ENCODE assay signal across 1 cellular context in the genomic region with DNA sequence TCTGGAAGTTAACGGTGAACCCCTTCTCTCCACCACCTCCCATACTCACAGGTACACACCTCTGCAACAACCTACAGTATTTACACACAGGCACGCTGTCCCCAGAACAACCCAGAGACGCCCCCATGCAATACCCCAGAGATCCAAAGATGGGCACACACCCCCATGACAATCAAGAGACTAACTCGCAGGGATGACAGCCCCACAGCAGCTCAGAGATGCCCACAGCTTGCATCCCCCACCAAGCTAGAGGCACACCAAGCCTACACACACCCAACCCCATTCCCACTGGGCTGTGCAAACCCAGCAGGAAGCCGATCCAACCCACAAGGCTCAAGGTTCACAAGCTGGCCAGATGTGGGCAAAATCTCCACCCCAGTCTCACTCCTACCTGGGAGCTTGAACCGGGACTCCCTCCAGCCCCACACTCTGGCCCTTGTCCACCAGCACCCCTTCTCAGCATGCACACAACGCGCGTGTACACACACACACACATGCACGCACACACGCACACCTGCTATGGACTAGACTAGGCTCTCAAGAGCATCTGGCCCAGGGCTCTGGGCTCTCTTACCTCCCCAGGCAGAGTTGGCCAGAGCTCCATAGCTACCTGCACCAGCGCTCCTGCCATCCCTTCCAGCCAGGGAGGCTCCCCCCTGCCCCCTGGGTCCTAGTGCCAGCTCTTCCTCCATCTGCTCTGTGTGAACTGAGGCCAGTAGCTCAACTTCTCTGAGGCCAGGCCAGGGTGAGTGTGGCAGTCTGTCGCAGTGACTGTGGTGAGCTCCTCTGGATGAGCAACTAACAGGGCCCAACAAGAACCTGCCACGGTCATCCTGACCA.
TF ChIP-seq lines count a peak whose summit lies in the region.

No MANE protein-coding gene starts in this region.

TF ChIP-seq in HepG2, 621 proteins besides CTCF, POLR2A, EP300 and RAD21 (continued from another document and continues in another):
- TF ChIP-seq GZF1 (CRISPR knock-in tag; IDR thresholded peaks at IDR 0.05) (no peak), RBM22 (optimal IDR thresholded peaks at IDR 0.05; ENCODE audit: low read length) (no peak), ZNF878 (CRISPR knock-in tag; IDR thresholded peaks at IDR 0.05) (no peak), NR3C1 (CRISPR knock-in tag; IDR thresholded peaks at IDR 0.05) (no peak), IRX3 (CRISPR knock-in tag; IDR thresholded peaks at IDR 0.05; ENCODE audit: borderline replicate concordance, low read depth) (no peak), FOXA3 (CRISPR knock-in tag; IDR thresholded peaks at IDR 0.05) (no peak), MYNN (CRISPR knock-in tag; IDR thresholded peaks at IDR 0.05; ENCODE audit: low read depth) (no peak), ZNF136 (CRISPR knock-in tag; IDR thresholded peaks at IDR 0.05; ENCODE audit: low read depth) (no peak), MBNL3 (CRISPR knock-in tag; conservative IDR thresholded peaks at IDR 0.05) (no peak), NPAS2 (CRISPR knock-in tag; IDR thresholded peaks at IDR 0.05; ENCODE audit: borderline replicate concordance) (no peak), MTA1 (CRISPR knock-in tag; IDR thresholded peaks at IDR 0.05; ENCODE audit: borderline replicate concordance) (peak; percentile 74; the same call in 1 of the 2 replicates), ZNF605 (CRISPR knock-in tag; IDR thresholded peaks at IDR 0.05) (peak; percentile 41; the same call in 1 of the 2 replicates), ZSCAN22 (CRISPR knock-in tag; IDR thresholded peaks at IDR 0.05) (no peak; the same call in 1 of the 2 replicates), ZNF253 (CRISPR knock-in tag; IDR thresholded peaks at IDR 0.05; ENCODE audit: borderline replicate concordance) (no peak), YEATS2 (CRISPR knock-in tag; IDR thresholded peaks at IDR 0.05; ENCODE audit: borderline replicate concordance) (no peak), ZNF773 (CRISPR knock-in tag; IDR thresholded peaks at IDR 0.05; ENCODE audit: borderline replicate concordance) (no peak), ZNF496 (CRISPR knock-in tag; IDR thresholded peaks at IDR 0.05; ENCODE audit: insufficient replicate concordance) (no peak), ARID2 (CRISPR knock-in tag; IDR thresholded peaks at IDR 0.05; ENCODE audit: borderline replicate concordance) (no peak), TOE1 (CRISPR knock-in tag; IDR thresholded peaks at IDR 0.05) (no peak), FLYWCH1 (CRISPR knock-in tag; IDR thresholded peaks at IDR 0.05) (no peak), FOXC1 (CRISPR knock-in tag; IDR thresholded peaks at IDR 0.05; ENCODE audit: borderline replicate concordance) (peak; percentile 72), RFX1 (IDR thresholded peaks at IDR 0.05) (no peak), ZNF232 (CRISPR knock-in tag; IDR thresholded peaks at IDR 0.05; ENCODE audit: borderline replicate concordance) (peak; percentile 49; the same call in 1 of the 2 replicates), NFRKB (IDR thresholded peaks at IDR 0.05) (no peak), PLRG1 (conservative IDR thresholded peaks at IDR 0.05) (no peak), ZNF446 (CRISPR knock-in tag; IDR thresholded peaks at IDR 0.05) (no peak), SP140L (CRISPR knock-in tag; IDR thresholded peaks at IDR 0.05; ENCODE audit: borderline replicate concordance) (no peak), RXRB (CRISPR knock-in tag; IDR thresholded peaks at IDR 0.05; ENCODE audit: borderline replicate concordance) (no peak), ZNF530 (CRISPR knock-in tag; IDR thresholded peaks at IDR 0.05; ENCODE audit: low read depth) (no peak), ZBTB42 (CRISPR knock-in tag; IDR thresholded peaks at IDR 0.05) (peak; percentile 99), PAF1 (CRISPR knock-in tag; IDR thresholded peaks at IDR 0.05) (no peak), NCOR1 (IDR thresholded peaks at IDR 0.05; ENCODE audit: borderline replicate concordance, low read length) (peak; percentile 57; the same call in 1 of the 2 replicates), SIN3B (IDR thresholded peaks at IDR 0.05; ENCODE audit: low read length) (no peak), ZBTB38 (CRISPR knock-in tag; IDR thresholded peaks at IDR 0.05) (peak; percentile 53; the same call in 1 of the 2 replicates), NCOA2 (CRISPR knock-in tag; IDR thresholded peaks at IDR 0.05) (no peak), ZNF550 (CRISPR knock-in tag; IDR thresholded peaks at IDR 0.05; ENCODE audit: borderline replicate concordance) (0 out of 2 replicates have a peak, but pooled peaks have one; percentile 66), PHF5A (CRISPR knock-in tag; IDR thresholded peaks at IDR 0.05; ENCODE audit: low read depth, unreplicated experiment) (no peak), ZNF17 (CRISPR knock-in tag; IDR thresholded peaks at IDR 0.05) (no peak), ZNF501 (CRISPR knock-in tag; IDR thresholded peaks at IDR 0.05) (no peak), NR2F1 (CRISPR knock-in tag; IDR thresholded peaks at IDR 0.05) (no peak), ZNF333 (CRISPR knock-in tag; IDR thresholded peaks at IDR 0.05; ENCODE audit: borderline replicate concordance) (no peak), ZNF30 (CRISPR knock-in tag; IDR thresholded peaks at IDR 0.05) (no peak), ZNF670 (CRISPR knock-in tag; IDR thresholded peaks at IDR 0.05; ENCODE audit: borderline replicate concordance) (no peak), CENPT (CRISPR knock-in tag; IDR thresholded peaks at IDR 0.05; ENCODE audit: low read depth) (no peak), ZFP41 (CRISPR knock-in tag; IDR thresholded peaks at IDR 0.05; ENCODE audit: borderline replicate concordance) (no peak), ZNF160 (CRISPR knock-in tag; IDR thresholded peaks at IDR 0.05) (0 out of 2 replicates have a peak, but pooled peaks have one; percentile 42), SUZ12 (IDR thresholded peaks at IDR 0.05; ENCODE audit: low read depth, low read length) (no peak), ZFP36 (IDR thresholded peaks at IDR 0.05; ENCODE audit: borderline replicate concordance, low read depth, low read length, partially characterized antibody) (no peak), SKI (IDR thresholded peaks at IDR 0.05; ENCODE audit: partially characterized antibody) (no peak)
- TF ChIP-seq, protein P1, sequence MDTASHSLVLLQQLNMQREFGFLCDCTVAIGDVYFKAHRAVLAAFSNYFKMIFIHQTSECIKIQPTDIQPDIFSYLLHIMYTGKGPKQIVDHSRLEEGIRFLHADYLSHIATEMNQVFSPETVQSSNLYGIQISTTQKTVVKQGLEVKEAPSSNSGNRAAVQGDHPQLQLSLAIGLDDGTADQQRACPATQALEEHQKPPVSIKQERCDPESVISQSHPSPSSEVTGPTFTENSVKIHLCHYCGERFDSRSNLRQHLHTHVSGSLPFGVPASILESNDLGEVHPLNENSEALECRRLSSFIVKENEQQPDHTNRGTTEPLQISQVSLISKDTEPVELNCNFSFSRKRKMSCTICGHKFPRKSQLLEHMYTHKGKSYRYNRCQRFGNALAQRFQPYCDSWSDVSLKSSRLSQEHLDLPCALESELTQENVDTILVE (CRISPR knock-in tag; IDR thresholded peaks at IDR 0.05) = no peak
- TF ChIP-seq, protein P2, sequence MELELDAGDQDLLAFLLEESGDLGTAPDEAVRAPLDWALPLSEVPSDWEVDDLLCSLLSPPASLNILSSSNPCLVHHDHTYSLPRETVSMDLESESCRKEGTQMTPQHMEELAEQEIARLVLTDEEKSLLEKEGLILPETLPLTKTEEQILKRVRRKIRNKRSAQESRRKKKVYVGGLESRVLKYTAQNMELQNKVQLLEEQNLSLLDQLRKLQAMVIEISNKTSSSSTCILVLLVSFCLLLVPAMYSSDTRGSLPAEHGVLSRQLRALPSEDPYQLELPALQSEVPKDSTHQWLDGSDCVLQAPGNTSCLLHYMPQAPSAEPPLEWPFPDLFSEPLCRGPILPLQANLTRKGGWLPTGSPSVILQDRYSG (CRISPR knock-in tag; IDR thresholded peaks at IDR 0.05) = no peak
- TF ChIP-seq, protein P3, sequence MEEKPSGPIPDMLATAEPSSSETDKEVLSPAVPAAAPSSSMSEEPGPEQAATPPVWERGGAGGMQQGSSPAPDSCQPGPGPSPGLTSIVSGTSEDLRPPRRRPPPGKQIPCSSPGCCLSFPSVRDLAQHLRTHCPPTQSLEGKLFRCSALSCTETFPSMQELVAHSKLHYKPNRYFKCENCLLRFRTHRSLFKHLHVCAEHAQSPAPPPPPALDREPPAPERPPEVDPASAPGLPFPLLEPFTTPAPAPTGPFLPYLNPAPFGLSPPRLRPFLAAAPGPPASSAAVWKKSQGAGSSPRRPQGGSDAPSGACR (CRISPR knock-in tag; IDR thresholded peaks at IDR 0.05) = no peak; the same call in 1 of the 2 replicates
- TF ChIP-seq, protein P4, sequence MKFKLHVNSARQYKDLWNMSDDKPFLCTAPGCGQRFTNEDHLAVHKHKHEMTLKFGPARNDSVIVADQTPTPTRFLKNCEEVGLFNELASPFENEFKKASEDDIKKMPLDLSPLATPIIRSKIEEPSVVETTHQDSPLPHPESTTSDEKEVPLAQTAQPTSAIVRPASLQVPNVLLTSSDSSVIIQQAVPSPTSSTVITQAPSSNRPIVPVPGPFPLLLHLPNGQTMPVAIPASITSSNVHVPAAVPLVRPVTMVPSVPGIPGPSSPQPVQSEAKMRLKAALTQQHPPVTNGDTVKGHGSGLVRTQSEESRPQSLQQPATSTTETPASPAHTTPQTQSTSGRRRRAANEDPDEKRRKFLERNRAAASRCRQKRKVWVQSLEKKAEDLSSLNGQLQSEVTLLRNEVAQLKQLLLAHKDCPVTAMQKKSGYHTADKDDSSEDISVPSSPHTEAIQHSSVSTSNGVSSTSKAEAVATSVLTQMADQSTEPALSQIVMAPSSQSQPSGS (CRISPR knock-in tag; IDR thresholded peaks at IDR 0.05) = no peak
- TF ChIP-seq, protein P5, sequence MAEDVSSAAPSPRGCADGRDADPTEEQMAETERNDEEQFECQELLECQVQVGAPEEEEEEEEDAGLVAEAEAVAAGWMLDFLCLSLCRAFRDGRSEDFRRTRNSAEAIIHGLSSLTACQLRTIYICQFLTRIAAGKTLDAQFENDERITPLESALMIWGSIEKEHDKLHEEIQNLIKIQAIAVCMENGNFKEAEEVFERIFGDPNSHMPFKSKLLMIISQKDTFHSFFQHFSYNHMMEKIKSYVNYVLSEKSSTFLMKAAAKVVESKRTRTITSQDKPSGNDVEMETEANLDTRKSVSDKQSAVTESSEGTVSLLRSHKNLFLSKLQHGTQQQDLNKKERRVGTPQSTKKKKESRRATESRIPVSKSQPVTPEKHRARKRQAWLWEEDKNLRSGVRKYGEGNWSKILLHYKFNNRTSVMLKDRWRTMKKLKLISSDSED (CRISPR knock-in tag; IDR thresholded peaks at IDR 0.05) = no peak
- TF ChIP-seq, protein P6, sequence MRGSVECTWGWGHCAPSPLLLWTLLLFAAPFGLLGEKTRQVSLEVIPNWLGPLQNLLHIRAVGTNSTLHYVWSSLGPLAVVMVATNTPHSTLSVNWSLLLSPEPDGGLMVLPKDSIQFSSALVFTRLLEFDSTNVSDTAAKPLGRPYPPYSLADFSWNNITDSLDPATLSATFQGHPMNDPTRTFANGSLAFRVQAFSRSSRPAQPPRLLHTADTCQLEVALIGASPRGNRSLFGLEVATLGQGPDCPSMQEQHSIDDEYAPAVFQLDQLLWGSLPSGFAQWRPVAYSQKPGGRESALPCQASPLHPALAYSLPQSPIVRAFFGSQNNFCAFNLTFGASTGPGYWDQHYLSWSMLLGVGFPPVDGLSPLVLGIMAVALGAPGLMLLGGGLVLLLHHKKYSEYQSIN (CRISPR knock-in tag; IDR thresholded peaks at IDR 0.05; ENCODE audit: borderline replicate concordance) = no peak
- TF ChIP-seq, protein P7, sequence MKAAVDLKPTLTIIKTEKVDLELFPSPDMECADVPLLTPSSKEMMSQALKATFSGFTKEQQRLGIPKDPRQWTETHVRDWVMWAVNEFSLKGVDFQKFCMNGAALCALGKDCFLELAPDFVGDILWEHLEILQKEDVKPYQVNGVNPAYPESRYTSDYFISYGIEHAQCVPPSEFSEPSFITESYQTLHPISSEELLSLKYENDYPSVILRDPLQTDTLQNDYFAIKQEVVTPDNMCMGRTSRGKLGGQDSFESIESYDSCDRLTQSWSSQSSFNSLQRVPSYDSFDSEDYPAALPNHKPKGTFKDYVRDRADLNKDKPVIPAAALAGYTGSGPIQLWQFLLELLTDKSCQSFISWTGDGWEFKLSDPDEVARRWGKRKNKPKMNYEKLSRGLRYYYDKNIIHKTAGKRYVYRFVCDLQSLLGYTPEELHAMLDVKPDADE (CRISPR knock-in tag; IDR thresholded peaks at IDR 0.05) = no peak
- TF ChIP-seq, protein P8, sequence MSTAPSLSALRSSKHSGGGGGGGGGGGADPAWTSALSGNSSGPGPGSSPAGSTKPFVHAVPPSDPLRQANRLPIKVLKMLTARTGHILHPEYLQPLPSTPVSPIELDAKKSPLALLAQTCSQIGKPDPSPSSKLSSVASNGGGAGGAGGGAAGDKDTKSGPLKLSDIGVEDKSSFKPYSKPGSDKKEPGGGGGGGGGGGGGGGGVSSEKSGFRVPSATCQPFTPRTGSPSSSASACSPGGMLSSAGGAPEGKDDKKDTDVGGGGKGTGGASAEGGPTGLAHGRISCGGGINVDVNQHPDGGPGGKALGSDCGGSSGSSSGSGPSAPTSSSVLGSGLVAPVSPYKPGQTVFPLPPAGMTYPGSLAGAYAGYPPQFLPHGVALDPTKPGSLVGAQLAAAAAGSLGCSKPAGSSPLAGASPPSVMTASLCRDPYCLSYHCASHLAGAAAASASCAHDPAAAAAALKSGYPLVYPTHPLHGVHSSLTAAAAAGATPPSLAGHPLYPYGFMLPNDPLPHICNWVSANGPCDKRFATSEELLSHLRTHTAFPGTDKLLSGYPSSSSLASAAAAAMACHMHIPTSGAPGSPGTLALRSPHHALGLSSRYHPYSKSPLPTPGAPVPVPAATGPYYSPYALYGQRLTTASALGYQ (CRISPR knock-in tag; IDR thresholded peaks at IDR 0.05) = 0 out of 2 replicates have a peak, but pooled peaks have one; percentile 37
- TF ChIP-seq, protein P9, sequence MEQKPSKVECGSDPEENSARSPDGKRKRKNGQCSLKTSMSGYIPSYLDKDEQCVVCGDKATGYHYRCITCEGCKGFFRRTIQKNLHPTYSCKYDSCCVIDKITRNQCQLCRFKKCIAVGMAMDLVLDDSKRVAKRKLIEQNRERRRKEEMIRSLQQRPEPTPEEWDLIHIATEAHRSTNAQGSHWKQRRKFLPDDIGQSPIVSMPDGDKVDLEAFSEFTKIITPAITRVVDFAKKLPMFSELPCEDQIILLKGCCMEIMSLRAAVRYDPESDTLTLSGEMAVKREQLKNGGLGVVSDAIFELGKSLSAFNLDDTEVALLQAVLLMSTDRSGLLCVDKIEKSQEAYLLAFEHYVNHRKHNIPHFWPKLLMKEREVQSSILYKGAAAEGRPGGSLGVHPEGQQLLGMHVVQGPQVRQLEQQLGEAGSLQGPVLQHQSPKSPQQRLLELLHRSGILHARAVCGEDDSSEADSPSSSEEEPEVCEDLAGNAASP (CRISPR knock-in tag; IDR thresholded peaks at IDR 0.05; ENCODE audit: borderline replicate concordance) = no peak
- TF ChIP-seq, protein P10, sequence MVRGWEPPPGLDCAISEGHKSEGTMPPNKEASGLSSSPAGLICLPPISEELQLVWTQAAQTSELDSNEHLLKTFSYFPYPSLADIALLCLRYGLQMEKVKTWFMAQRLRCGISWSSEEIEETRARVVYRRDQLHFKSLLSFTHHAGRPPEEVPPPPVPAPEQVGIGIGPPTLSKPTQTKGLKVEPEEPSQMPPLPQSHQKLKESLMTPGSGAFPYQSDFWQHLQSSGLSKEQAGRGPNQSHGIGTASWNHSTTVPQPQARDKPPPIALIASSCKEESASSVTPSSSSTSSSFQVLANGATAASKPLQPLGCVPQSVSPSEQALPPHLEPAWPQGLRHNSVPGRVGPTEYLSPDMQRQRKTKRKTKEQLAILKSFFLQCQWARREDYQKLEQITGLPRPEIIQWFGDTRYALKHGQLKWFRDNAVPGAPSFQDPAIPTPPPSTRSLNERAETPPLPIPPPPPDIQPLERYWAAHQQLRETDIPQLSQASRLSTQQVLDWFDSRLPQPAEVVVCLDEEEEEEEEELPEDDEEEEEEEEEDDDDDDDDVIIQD (CRISPR knock-in tag; IDR thresholded peaks at IDR 0.05; ENCODE audit: low read depth) = no peak
